In the genomic region with DNA sequence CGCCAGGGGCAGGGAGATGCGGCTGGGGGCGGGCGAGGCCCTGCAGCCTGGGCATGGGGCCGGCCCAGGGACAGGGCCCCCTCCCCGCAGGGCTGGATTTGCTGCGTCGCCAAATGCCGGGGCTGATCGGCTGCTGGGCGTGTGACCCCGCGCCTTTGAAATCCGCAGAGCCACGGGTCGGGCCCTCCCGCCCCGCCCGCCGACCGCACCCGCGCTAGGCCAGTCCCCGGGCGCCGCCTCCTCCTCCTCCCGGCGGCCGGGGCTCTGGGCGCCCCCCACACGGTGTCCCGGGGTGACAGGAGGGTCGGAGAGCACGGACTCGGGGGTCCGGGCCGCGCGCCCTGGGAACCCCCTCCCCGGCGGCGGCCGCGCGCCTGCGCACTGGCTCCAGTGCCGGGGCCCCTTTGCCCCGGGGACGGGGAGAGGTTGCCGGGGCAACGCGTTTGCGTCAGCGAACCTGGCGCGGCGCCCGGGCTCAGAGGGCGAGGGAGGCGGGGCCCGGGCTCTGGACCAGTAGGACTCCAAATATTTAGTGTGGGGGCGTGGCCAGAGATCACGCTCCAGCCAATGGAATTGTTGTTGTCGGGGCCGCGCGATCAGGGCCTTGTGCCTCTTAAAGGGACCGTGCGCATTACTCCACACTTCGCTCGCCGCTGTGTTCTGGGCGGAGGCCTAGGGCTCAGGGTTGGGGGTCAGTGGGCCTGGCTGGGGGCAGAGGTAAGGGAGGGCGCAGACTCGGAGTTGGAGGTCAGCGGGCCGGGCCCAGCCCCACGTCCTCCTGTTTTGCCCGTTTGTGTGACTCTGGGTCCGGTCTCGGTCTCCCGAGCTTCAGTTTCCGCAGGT, we compare ENCODE assay signal across 8 cellular contexts. TPM values are rescaled to one million over a fixed set of nuclear protein-coding genes. Genes with fewer than 3 reads are reported as not detected.
DNase-seq lines count a peak whose midpoint lies in the region; ATAC-seq and TF ChIP-seq lines count a peak whose summit lies in the region.

No MANE protein-coding gene starts in this region.

- TF ChIP-seq POLR2A in GM18951 (IDR thresholded peaks at IDR 0.05; ENCODE audit: extremely low read depth, insufficient read depth, insufficient read length) (peak; percentile 71), spleen (IDR thresholded peaks at IDR 0.05) (peak in 2 of 3 donors; percentile 12 to 81)

- H3K4me1 ChIP-seq in spleen: peaks cover 46 to 90% (median 68%) of the 10 kb centered on the region in 6 donors

- DNase-seq in AG08396 (ENCODE audit: low spot score): peak; percentile 99
- DNase-seq in NCI-H226: peak; percentile 93
- peak; percentile 100 for DNase-seq in activated B cell treated with CpG ODN at 0.5 μM for 24 hours
- DNase-seq in caudate nucleus (lab: John Stamatoyannopoulos, UW): peak; percentile 78 to 99 (median 97)
- peak; percentile 98 for DNase-seq in iris pigment epithelial cell (ENCODE audit: low read depth)
- DNase-seq in spleen: peak; percentile 100

- H3K36me3 Mint-ChIP-seq in activated B cell treated with CpG ODN at 0.5 μM for 24 hours (ENCODE audit: low read depth): no peaks in the 10 kb centered on the region

- POLR2A ChIA-PET in activated B cell treated with CpG ODN at 0.5 μM for 24 hours (lab: Charles Lee): interaction anchor here (0.8 to 59.1 kb wide), 7 partner anchors 9 to 205 kb away, joined by 3 to 2723 read pairs (median 38); a partner anchor contains a TSS

- CTCF ChIA-PET in activated B cell treated with CpG ODN at 0.5 μM for 24 hours (lab: Charles Lee): interaction anchor here (0.8 to 1.8 kb wide), 2 partner anchors 9 kb away, joined by 3 to 5 read pairs; no protein-coding TSS in a partner anchor

- no peaks in the 10 kb centered on the region for H3K36me3 ChIP-seq in spleen

- 0 to 1% (median 0%) methylated on average over 24 to 83 of the region's 83 CpGs for WGBS in spleen, 5 donors

- no peaks in the 10 kb centered on the region for H3K27me3 ChIP-seq in spleen (replicated peaks in 1 of 7)

- H3K27ac Mint-ChIP-seq in activated B cell treated with CpG ODN at 0.5 μM for 24 hours: peak overlapping the region; percentile 93

- no peak for TF ChIP-seq CTCF in activated B cell treated with CpG ODN at 0.5 μM for 24 hours (IDR thresholded peaks at IDR 0.05)
- no peak for TF ChIP-seq CTCF in spleen (IDR thresholded peaks at IDR 0.05 in 8 of 11, conservative IDR thresholded peaks at IDR 0.05 in 3 of 11)

- H3K9me3 Mint-ChIP-seq in activated B cell treated with CpG ODN at 0.5 μM for 24 hours: no peaks in the 10 kb centered on the region

- ATAC-seq in HG03175 (IDR thresholded peaks at IDR 0.05; ENCODE audit: unreplicated experiment) (peak; percentile 84), activated B cell treated with CpG ODN at 0.5 μM for 24 hours (ENCODE audit: low read depth) (peak; percentile 90)

- in situ Hi-C loops in GM18951 (cut with MboI; ENCODE audit: low sequenced_read_pairs, unreplicated experiment): no loop called here

- H3K27me3 Mint-ChIP-seq in activated B cell treated with CpG ODN at 0.5 μM for 24 hours: no peaks in the 10 kb centered on the region

- H3K4me1 Mint-ChIP-seq in activated B cell treated with CpG ODN at 0.5 μM for 24 hours: peaks cover 50% of the 10 kb centered on the region

- H3K9me3 ChIP-seq in spleen: no peaks in the 10 kb centered on the region

- H3K27ac ChIP-seq in caudate nucleus (ENCODE audit: low read depth, low read length): peak overlapping the region; percentile 99
- peak overlapping the region; percentile 98 to 100 (median 98) for H3K27ac ChIP-seq in spleen

- peak overlapping the region; percentile 51 to 79 (median 64) for H3K4me3 ChIP-seq in spleen

- intact Hi-C loops in activated B cell treated with CpG ODN at 0.5 μM for 24 hours (cut with micrococcal nuclease): loop anchor here (1.0 kb wide), 3 partner anchors 9 to 29 kb away; no protein-coding TSS in a partner anchor
- intact Hi-C loops in spleen (cut with DNase I; ENCODE audit: low total_unique reads): no loop called here

- H3K4me3 Mint-ChIP-seq in activated B cell treated with CpG ODN at 0.5 μM for 24 hours: peak overlapping the region; percentile 87

RNA-seq across cellular contexts. Expression of a gene that starts 10.3 kb away (rescaled TPM):
- total RNA-seq in activated B cell treated with CpG ODN at 0.5 μM for 24 hours: 1,134 and 1,197 TPM in 2 replicates
- 100 to 1,000 TPM; 212 to 389 (median 265) TPM for total RNA-seq in spleen
- polyA plus RNA-seq in spleen: 100 to 1,000 TPM in 1 of 3 donors, 10 to 100 TPM in 2; 88.2 to 154 (median 90.0) TPM

RNA-seq across cellular contexts. Expression of a gene that starts 34.8 kb away (rescaled TPM):
- total RNA-seq in activated B cell treated with CpG ODN at 0.5 μM for 24 hours (179 and 189 TPM in 2 replicates), spleen (100 to 1,000 TPM in 5 of 7 donors, 10 to 100 TPM in 2; 80.8 to 161 (median 124) TPM)
- polyA plus RNA-seq in spleen: 10 to 100 TPM; 24.2 to 48.7 (median 37.6) TPM

RNA-seq across cellular contexts. Expression of a gene that starts 35.4 kb away (rescaled TPM):
- 73.0 and 78.6 TPM in 2 replicates for total RNA-seq in activated B cell treated with CpG ODN at 0.5 μM for 24 hours
- 1 to 10 TPM; 1.9 to 5.8 (median 3.7) TPM for total RNA-seq in spleen
- 10 to 100 TPM; 13.6 to 25.9 (median 16.7) TPM for polyA plus RNA-seq in spleen

RNA-seq across cellular contexts. Expression of a gene that starts 45.8 kb away (rescaled TPM):
- total RNA-seq in activated B cell treated with CpG ODN at 0.5 μM for 24 hours (55.1 and 57.3 TPM in 2 replicates), spleen (10 to 100 TPM; 47.6 to 77.1 (median 65.5) TPM)
- polyA plus RNA-seq in spleen: 10 to 100 TPM; 29.1 to 53.0 (median 31.2) TPM

Comparison
In these comparisons a context has a peak if more than half of its experiments do, and no peak if none do; other contexts are left out.
1. Peak in every context shown above with its lines: DNase-seq, ATAC-seq, H3K4me3 ChIP-seq and H3K27ac ChIP-seq.
2. RNA of a gene that starts 35.4 kb away (total RNA-seq): 73.0 to 78.6 TPM in activated B cell treated with CpG ODN at 0.5 μM for 24 hours; 1.9 to 5.8 TPM in spleen; every median in the first group is over 10 times any median in the second.